In the genomic region with DNA sequence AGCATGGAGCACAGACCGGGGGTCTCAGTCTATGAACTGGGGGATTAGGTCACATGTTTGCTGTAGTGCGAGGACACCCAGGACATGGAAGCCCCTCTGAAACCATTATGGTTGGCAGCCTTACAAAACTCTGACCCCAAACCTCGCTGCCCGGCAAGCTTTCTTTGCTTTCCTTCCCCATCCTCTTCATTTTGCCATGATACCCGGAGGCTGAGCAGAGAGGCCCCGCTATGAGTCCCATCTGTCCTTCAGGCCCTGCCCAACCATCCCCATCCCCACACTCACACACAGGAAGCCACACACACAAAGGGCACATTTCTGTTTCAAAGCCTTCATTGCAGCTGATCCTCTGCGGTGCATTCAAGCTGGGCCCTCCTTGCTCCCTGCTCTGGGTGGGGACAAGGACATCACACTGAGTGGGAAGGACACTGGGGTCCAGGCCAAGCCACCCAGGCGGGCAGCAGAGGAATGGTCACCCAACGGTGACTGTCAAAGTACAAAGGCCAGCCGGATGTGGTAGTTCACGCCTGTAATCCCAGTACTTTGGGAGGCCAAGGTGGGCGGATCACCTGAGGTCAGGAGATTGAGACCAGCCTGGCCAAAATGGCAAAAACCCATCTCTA, we compare ENCODE assay signal across 1 cellular context.
A peak's percentile ranks its signal among the peaks of the same experiment; 100 is the strongest.
TF ChIP-seq lines count a peak whose summit lies in the region.

No MANE protein-coding gene starts in this region.

TF ChIP-seq in HepG2, 621 proteins besides CTCF, POLR2A, EP300 and RAD21 (continues in another document):
- TF ChIP-seq SP4 (CRISPR knock-in tag; IDR thresholded peaks at IDR 0.05): 0 out of 2 replicates have a peak, but pooled peaks have one; percentile 31
- 0 out of 2 replicates have a peak, but pooled peaks have one; percentile 26 for TF ChIP-seq NR2F6 (IDR thresholded peaks at IDR 0.05)
- peak; percentile 36; the same call in 1 of the 2 replicates for TF ChIP-seq NR2F6 (CRISPR knock-in tag; IDR thresholded peaks at IDR 0.05)
- TF ChIP-seq ZNF770 (CRISPR knock-in tag; IDR thresholded peaks at IDR 0.05): peak; percentile 61; the same call in 1 of the 2 replicates
- TF ChIP-seq, protein P1, sequence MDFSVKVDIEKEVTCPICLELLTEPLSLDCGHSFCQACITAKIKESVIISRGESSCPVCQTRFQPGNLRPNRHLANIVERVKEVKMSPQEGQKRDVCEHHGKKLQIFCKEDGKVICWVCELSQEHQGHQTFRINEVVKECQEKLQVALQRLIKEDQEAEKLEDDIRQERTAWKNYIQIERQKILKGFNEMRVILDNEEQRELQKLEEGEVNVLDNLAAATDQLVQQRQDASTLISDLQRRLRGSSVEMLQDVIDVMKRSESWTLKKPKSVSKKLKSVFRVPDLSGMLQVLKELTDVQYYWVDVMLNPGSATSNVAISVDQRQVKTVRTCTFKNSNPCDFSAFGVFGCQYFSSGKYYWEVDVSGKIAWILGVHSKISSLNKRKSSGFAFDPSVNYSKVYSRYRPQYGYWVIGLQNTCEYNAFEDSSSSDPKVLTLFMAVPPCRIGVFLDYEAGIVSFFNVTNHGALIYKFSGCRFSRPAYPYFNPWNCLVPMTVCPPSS (IDR thresholded peaks at IDR 0.05): no peak
- TF ChIP-seq ZNF670 (CRISPR knock-in tag; IDR thresholded peaks at IDR 0.05; ENCODE audit: borderline replicate concordance): no peak
- TF ChIP-seq THAP9 (CRISPR knock-in tag; IDR thresholded peaks at IDR 0.05; ENCODE audit: borderline replicate concordance): no peak
- TF ChIP-seq NCOA2 (CRISPR knock-in tag; IDR thresholded peaks at IDR 0.05): no peak
- peak; percentile 28; the same call in 1 of the 2 replicates for TF ChIP-seq HOXA3 (CRISPR knock-in tag; IDR thresholded peaks at IDR 0.05)
- no peak for TF ChIP-seq IRF9 (CRISPR knock-in tag; IDR thresholded peaks at IDR 0.05; ENCODE audit: borderline replicate concordance)
- TF ChIP-seq ZBTB7B (CRISPR knock-in tag; IDR thresholded peaks at IDR 0.05): 0 out of 2 replicates have a peak, but pooled peaks have one; percentile 22
- TF ChIP-seq NFE2L1 (CRISPR knock-in tag; IDR thresholded peaks at IDR 0.05; ENCODE audit: borderline replicate concordance): no peak
- no peak for TF ChIP-seq ASH2L (IDR thresholded peaks at IDR 0.05; ENCODE audit: insufficient read length, low read depth, low read length)
- TF ChIP-seq SOX13 (IDR thresholded peaks at IDR 0.05): no peak
- no peak for TF ChIP-seq SOX13 (CRISPR knock-in tag; conservative IDR thresholded peaks at IDR 0.05 in 1 of 2, IDR thresholded peaks at IDR 0.05 in 1 of 2)
- peak; percentile 84; the same call in 1 of the 2 replicates for TF ChIP-seq ETV5 (CRISPR knock-in tag; IDR thresholded peaks at IDR 0.05; ENCODE audit: borderline replicate concordance)
- TF ChIP-seq RELA (CRISPR knock-in tag; IDR thresholded peaks at IDR 0.05): no peak
- TF ChIP-seq, protein P2, sequence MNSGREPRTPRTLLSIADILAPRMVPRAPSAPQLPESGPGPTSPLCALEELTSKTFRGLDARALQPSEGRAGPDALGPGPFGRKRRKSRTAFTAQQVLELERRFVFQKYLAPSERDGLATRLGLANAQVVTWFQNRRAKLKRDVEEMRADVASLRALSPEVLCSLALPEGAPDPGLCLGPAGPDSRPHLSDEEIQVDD (CRISPR knock-in tag; IDR thresholded peaks at IDR 0.05; ENCODE audit: borderline replicate concordance): no peak
- TF ChIP-seq, protein P3, sequence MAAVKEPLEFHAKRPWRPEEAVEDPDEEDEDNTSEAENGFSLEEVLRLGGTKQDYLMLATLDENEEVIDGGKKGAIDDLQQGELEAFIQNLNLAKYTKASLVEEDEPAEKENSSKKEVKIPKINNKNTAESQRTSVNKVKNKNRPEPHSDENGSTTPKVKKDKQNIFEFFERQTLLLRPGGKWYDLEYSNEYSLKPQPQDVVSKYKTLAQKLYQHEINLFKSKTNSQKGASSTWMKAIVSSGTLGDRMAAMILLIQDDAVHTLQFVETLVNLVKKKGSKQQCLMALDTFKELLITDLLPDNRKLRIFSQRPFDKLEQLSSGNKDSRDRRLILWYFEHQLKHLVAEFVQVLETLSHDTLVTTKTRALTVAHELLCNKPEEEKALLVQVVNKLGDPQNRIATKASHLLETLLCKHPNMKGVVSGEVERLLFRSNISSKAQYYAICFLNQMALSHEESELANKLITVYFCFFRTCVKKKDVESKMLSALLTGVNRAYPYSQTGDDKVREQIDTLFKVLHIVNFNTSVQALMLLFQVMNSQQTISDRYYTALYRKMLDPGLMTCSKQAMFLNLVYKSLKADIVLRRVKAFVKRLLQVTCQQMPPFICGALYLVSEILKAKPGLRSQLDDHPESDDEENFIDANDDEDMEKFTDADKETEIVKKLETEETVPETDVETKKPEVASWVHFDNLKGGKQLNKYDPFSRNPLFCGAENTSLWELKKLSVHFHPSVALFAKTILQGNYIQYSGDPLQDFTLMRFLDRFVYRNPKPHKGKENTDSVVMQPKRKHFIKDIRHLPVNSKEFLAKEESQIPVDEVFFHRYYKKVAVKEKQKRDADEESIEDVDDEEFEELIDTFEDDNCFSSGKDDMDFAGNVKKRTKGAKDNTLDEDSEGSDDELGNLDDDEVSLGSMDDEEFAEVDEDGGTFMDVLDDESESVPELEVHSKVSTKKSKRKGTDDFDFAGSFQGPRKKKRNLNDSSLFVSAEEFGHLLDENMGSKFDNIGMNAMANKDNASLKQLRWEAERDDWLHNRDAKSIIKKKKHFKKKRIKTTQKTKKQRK (IDR thresholded peaks at IDR 0.05; ENCODE audit: low read length): no peak
- no peak for TF ChIP-seq NPAS2 (CRISPR knock-in tag; IDR thresholded peaks at IDR 0.05; ENCODE audit: borderline replicate concordance)
- TF ChIP-seq ARNTL (CRISPR knock-in tag; IDR thresholded peaks at IDR 0.05): no peak
- TF ChIP-seq RARA (CRISPR knock-in tag; IDR thresholded peaks at IDR 0.05): peak; percentile 50
- TF ChIP-seq, protein P4, sequence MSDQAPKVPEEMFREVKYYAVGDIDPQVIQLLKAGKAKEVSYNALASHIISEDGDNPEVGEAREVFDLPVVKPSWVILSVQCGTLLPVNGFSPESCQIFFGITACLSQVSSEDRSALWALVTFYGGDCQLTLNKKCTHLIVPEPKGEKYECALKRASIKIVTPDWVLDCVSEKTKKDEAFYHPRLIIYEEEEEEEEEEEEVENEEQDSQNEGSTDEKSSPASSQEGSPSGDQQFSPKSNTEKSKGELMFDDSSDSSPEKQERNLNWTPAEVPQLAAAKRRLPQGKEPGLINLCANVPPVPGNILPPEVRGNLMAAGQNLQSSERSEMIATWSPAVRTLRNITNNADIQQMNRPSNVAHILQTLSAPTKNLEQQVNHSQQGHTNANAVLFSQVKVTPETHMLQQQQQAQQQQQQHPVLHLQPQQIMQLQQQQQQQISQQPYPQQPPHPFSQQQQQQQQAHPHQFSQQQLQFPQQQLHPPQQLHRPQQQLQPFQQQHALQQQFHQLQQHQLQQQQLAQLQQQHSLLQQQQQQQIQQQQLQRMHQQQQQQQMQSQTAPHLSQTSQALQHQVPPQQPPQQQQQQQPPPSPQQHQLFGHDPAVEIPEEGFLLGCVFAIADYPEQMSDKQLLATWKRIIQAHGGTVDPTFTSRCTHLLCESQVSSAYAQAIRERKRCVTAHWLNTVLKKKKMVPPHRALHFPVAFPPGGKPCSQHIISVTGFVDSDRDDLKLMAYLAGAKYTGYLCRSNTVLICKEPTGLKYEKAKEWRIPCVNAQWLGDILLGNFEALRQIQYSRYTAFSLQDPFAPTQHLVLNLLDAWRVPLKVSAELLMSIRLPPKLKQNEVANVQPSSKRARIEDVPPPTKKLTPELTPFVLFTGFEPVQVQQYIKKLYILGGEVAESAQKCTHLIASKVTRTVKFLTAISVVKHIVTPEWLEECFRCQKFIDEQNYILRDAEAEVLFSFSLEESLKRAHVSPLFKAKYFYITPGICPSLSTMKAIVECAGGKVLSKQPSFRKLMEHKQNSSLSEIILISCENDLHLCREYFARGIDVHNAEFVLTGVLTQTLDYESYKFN (CRISPR knock-in tag; conservative IDR thresholded peaks at IDR 0.05): peak; percentile 67
- TF ChIP-seq RXRA (CRISPR knock-in tag; IDR thresholded peaks at IDR 0.05): peak; percentile 76
- TF ChIP-seq TEAD2 (CRISPR knock-in tag; IDR thresholded peaks at IDR 0.05): no peak
- no peak for TF ChIP-seq ZNF577 (CRISPR knock-in tag; IDR thresholded peaks at IDR 0.05; ENCODE audit: borderline replicate concordance, low read depth)
- TF ChIP-seq HNF4A (CRISPR knock-in tag; IDR thresholded peaks at IDR 0.05): peak; percentile 81
- TF ChIP-seq ZNF746 (CRISPR knock-in tag; IDR thresholded peaks at IDR 0.05): no peak
- TF ChIP-seq TBL1XR1 (IDR thresholded peaks at IDR 0.05; ENCODE audit: borderline replicate concordance, low read length, partially characterized antibody): no peak
- TF ChIP-seq, protein P5, sequence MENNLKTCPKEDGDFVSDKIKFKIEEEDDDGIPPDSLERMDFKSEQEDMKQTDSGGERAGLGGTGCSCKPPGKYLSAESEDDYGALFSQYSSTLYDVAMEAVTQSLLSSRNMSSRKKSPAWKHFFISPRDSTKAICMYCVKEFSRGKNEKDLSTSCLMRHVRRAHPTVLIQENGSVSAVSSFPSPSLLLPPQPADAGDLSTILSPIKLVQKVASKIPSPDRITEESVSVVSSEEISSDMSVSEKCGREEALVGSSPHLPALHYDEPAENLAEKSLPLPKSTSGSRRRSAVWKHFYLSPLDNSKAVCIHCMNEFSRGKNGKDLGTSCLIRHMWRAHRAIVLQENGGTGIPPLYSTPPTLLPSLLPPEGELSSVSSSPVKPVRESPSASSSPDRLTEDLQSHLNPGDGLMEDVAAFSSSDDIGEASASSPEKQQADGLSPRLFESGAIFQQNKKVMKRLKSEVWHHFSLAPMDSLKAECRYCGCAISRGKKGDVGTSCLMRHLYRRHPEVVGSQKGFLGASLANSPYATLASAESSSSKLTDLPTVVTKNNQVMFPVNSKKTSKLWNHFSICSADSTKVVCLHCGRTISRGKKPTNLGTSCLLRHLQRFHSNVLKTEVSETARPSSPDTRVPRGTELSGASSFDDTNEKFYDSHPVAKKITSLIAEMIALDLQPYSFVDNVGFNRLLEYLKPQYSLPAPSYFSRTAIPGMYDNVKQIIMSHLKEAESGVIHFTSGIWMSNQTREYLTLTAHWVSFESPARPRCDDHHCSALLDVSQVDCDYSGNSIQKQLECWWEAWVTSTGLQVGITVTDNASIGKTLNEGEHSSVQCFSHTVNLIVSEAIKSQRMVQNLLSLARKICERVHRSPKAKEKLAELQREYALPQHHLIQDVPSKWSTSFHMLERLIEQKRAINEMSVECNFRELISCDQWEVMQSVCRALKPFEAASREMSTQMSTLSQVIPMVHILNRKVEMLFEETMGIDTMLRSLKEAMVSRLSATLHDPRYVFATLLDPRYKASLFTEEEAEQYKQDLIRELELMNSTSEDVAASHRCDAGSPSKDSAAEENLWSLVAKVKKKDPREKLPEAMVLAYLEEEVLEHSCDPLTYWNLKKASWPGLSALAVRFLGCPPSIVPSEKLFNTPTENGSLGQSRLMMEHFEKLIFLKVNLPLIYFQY (CRISPR knock-in tag; IDR thresholded peaks at IDR 0.05; ENCODE audit: borderline replicate concordance): no peak
